ENCODE assay signal across 29 cellular contexts in the genomic region with DNA sequence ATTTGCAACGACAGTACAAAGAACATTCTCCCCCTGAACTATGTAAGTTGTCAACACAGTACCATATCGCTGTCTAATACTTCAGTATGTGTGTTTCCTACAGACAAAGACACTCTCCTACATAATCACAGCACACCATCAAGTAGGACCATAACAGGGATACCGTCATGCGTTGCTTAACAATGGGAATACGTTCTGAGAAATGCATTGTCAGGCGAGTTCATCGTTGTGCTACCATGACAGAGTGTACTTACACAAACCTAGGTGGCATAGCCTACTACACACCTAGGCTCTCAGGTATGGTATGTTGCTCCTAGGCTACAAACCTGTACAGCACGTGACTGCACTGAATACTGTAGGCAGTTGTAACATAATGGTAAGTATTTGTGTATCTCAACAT. TPM values are rescaled to one million over a fixed set of nuclear protein-coding genes. Genes with fewer than 3 reads are reported as not detected.
DNase-seq lines count a peak whose midpoint lies in the region; ATAC-seq, FAIRE-seq and TF ChIP-seq lines count a peak whose summit lies in the region.
"Had no signal": no experiment of that assay in that cellular context is flagged by ENCODE, and none has a peak within 500 bp of the region (broad histone marks: within the 10 kb centered on the region; RNA-seq: fewer than 3 reads in every experiment).

No MANE protein-coding gene starts in this region.

- no peaks in the 10 kb centered on the region for H3K9me3 ChIP-seq in heart right ventricle
- H3K9me3 ChIP-seq in naive thymus-derived CD4-positive, alpha-beta T cell (ENCODE audit: control insufficient read depth in 2 of 3, low read length in 3 of 3), result no peaks in the 10 kb centered on the region
- H3K9me3 ChIP-seq: BE2C had no signal

- peak overlapping the region in 1 of 10 donors; percentile 46 for H3K4me3 Mint-ChIP-seq in naive thymus-derived CD4-positive, alpha-beta T cell
- H3K4me3 Mint-ChIP-seq: CD14-positive monocyte had no signal

- POLR2A ChIA-PET in naive thymus-derived CD4-positive, alpha-beta T cell (lab: Charles Lee), result interaction anchor here (1.1 kb wide), 1 partner anchor 15 kb away, joined by 3 read pairs; no protein-coding TSS in a partner anchor

- intact Hi-C loops in heart right ventricle (cut with DNase I) (loop anchor here in 1 of 10 donors (5.0 kb wide), 1 partner anchor 45 kb away; a partner anchor contains a TSS), left cardiac atrium (cut with DNase I) (no loop called here)
- intact Hi-C loops in naive thymus-derived CD4-positive, alpha-beta T cell (cut with micrococcal nuclease), result no loop called here

- no peaks in the 10 kb centered on the region for H3K27me3 ChIP-seq in heart right ventricle
- H3K27me3 ChIP-seq in naive thymus-derived CD4-positive, alpha-beta T cell (ENCODE audit: control insufficient read depth in 2 of 2, insufficient read depth in 2 of 2, low read length in 2 of 2), result no peaks in the 10 kb centered on the region
- H3K27me3 ChIP-seq: BE2C had no signal

- TF ChIP-seq CTCF in heart right ventricle (IDR thresholded peaks at IDR 0.05), result no peak
- TF ChIP-seq CTCF in fibroblast of mammary gland (conservative IDR thresholded peaks at IDR 0.05; ENCODE audit: control insufficient read depth, insufficient read depth, low read depth, low read length), result no peak

- ATAC-seq in heart right ventricle (peak in 1 of 8 donors; percentile 9), left cardiac atrium (no peak)
- no peak for ATAC-seq in naive thymus-derived CD4-positive, alpha-beta T cell

- CTCF ChIA-PET in naive thymus-derived CD4-positive, alpha-beta T cell (lab: Charles Lee), result no interaction called here

- peak overlapping the region in 7 of 10 donors; percentile 49 to 76 (median 70) for H3K27ac ChIP-seq in heart right ventricle
- H3K27ac ChIP-seq in naive thymus-derived CD4-positive, alpha-beta T cell (ENCODE audit: low read depth, low read length), result no peak overlapping the region

- 72 to 76% methylated on average over 8 of the region's 8 CpGs for WGBS in heart right ventricle, 2 donors

- DNase-seq in heart right ventricle (no peak), left cardiac atrium (no peak), fibroblast of mammary gland (ENCODE audit: low read depth) (peak; percentile 40), urothelium cell line (ENCODE audit: low spot score) (no peak), middle frontal gyrus (ENCODE audit: extremely low spot score, low spot score) (no peak), NCI-H82 (lab: John Stamatoyannopoulos, UW) (no peak)
- no peak for DNase-seq in naive thymus-derived CD4-positive, alpha-beta T cell
- no peak for DNase-seq in activated CD4-positive, alpha-beta T cell treated with anti-CD3 and anti-CD28 coated beads for 48 hours
- DNase-seq: 8988T; ACHN; BE2C; Calu3; DMS79 treated with DMSO at 0.1 percent for 48 hours; GF-D8; HCEC 1CT; KBM-7; MV-4-11; NCI-H1105; NCI-H1436 treated with DMSO at 0.1 percent for 48 hours; NCI-H187 treated with DMSO at 0.1 percent for 48 hours; NCI-H2107; NCI-H774; NK-92 treated with Interleukin-12 subunit alpha and Interleukin-12 subunit beta, amount 100 ng/mL, for 24 hours; RPMI8226; SHP77 had no signal

- peaks cover 15 to 44% (median 43%) of the 10 kb centered on the region in 7 donors for H3K4me1 Mint-ChIP-seq in naive thymus-derived CD4-positive, alpha-beta T cell

- H3K36me3 ChIP-seq in heart right ventricle, result no peaks in the 10 kb centered on the region
- H3K36me3 ChIP-seq in naive thymus-derived CD4-positive, alpha-beta T cell (ENCODE audit: control insufficient read depth in 2 of 3, insufficient read depth in 3 of 3, low read length in 3 of 3), result no peaks in the 10 kb centered on the region
- H3K36me3 ChIP-seq: BE2C had no signal

- H3K9me3 Mint-ChIP-seq in naive thymus-derived CD4-positive, alpha-beta T cell, result no peaks in the 10 kb centered on the region

- H3K27me3 Mint-ChIP-seq in naive thymus-derived CD4-positive, alpha-beta T cell, result peaks cover 0 to 9% (median 0%) of the 10 kb centered on the region in 5 donors

- peaks cover 11 to 79% (median 41%) of the 10 kb centered on the region in 9 donors for H3K4me1 ChIP-seq in heart right ventricle
- peaks cover 0 to 16% of the 10 kb centered on the region in 2 donors for H3K4me1 ChIP-seq in naive thymus-derived CD4-positive, alpha-beta T cell (ENCODE audit: control insufficient read depth in 2 of 2, insufficient read depth in 2 of 2, low read length in 2 of 2)
- H3K4me1 ChIP-seq: BE2C had no signal

- H3K36me3 Mint-ChIP-seq in naive thymus-derived CD4-positive, alpha-beta T cell, result peaks cover 0 to 9% (median 4%) of the 10 kb centered on the region in 5 donors

- peak; percentile 63 for FAIRE-seq in urothelium cell line (lab: Jason Lieb, UNC)
- FAIRE-seq: H1 had no signal

- peak overlapping the region in 7 of 9 donors; percentile 9 to 88 (median 81) for H3K27ac Mint-ChIP-seq in naive thymus-derived CD4-positive, alpha-beta T cell
- H3K27ac Mint-ChIP-seq: CD14-positive monocyte had no signal

- no peak overlapping the region for H3K4me3 ChIP-seq in heart right ventricle
- no peak overlapping the region for H3K4me3 ChIP-seq in fibroblast of mammary gland (ENCODE audit: control insufficient read depth, low read depth, low read length)
- no peak overlapping the region for H3K4me3 ChIP-seq in naive thymus-derived CD4-positive, alpha-beta T cell (ENCODE audit: low read length)

RNA-seq across cellular contexts. Expression of a gene that starts 4.2 kb away (rescaled TPM):
- total RNA-seq in heart right ventricle, result 10 to 100 TPM; 34.8 to 72.9 (median 54.3) TPM
- polyA plus RNA-seq in heart right ventricle, result 100 to 1,000 TPM; 179 to 355 TPM
- total RNA-seq in left cardiac atrium, result 100 to 1,000 TPM; 107 to 132 TPM
- total RNA-seq in naive thymus-derived CD4-positive, alpha-beta T cell, result 1 to 10 TPM in 2 of 5 experiments, under 1 TPM in 3; 0.45 to 1.8 (median 0.75) TPM
- not detected for polyA plus RNA-seq in naive thymus-derived CD4-positive, alpha-beta T cell
- total RNA-seq: Calu3, H1, MCF 10A, SK-MEL-5 had no signal

RNA-seq across cellular contexts. Expression of a gene that starts 45.9 kb away (rescaled TPM):
- total RNA-seq in heart right ventricle, result 10 to 100 TPM; 24.2 to 35.4 (median 31.5) TPM
- 10 to 100 TPM; 32.8 to 39.9 TPM for polyA plus RNA-seq in heart right ventricle
- total RNA-seq in left cardiac atrium, result 10 to 100 TPM; 21.0 to 32.1 TPM
- 10 to 100 TPM; 30.7 to 57.9 (median 44.3) TPM for total RNA-seq in naive thymus-derived CD4-positive, alpha-beta T cell
- 10 to 100 TPM; 48.4 to 59.4 TPM for polyA plus RNA-seq in naive thymus-derived CD4-positive, alpha-beta T cell

RNA-seq across cellular contexts. Expression of a gene that starts 46.0 kb away (rescaled TPM):
- total RNA-seq in heart right ventricle, result 10 to 100 TPM; 35.0 to 52.2 (median 43.1) TPM
- 10 to 100 TPM; 19.0 to 30.7 TPM for polyA plus RNA-seq in heart right ventricle
- total RNA-seq in left cardiac atrium, result 10 to 100 TPM; 42.7 to 45.5 TPM
- total RNA-seq in naive thymus-derived CD4-positive, alpha-beta T cell, result 10 to 100 TPM; 38.5 to 54.0 (median 48.8) TPM
- polyA plus RNA-seq in naive thymus-derived CD4-positive, alpha-beta T cell, result 10 to 100 TPM; 33.7 to 36.1 TPM

Comparison
In these comparisons a context has a peak if more than half of its experiments do, and no peak if none do; other contexts are left out.
1. RNA of a gene that starts 4.2 kb away (total RNA-seq): 107 to 132 TPM in left cardiac atrium and 34.8 to 72.9 TPM in heart right ventricle; 0.45 to 1.8 TPM in naive thymus-derived CD4-positive, alpha-beta T cell; every median in the first group is over 10 times any median in the second.